In genomic region chr12:100128509-100128908, GRCh38 we compare ENCODE assay signal across 8 cellular contexts. TPM values are rescaled to one million over a fixed set of nuclear protein-coding genes. Genes with fewer than 3 reads are reported as not detected.
DNase-seq lines count a peak whose midpoint lies in the region; ATAC-seq and TF ChIP-seq lines count a peak whose summit lies in the region.

No MANE protein-coding gene starts in this region.

- peaks cover 21% of the 10 kb centered on the region for H3K36me3 Mint-ChIP-seq in dendritic cell treated with granulocyte-macrophage colony-stimulating factor and Interleukin-4, amounts not matched to agents 40 ng/mL and 50 ng/mL, for 4 days (ENCODE audit: low read depth)
- H3K36me3 Mint-ChIP-seq in mesothelial cell of epicardium, result peaks cover 8% of the 10 kb centered on the region
- H3K36me3 Mint-ChIP-seq in stimulated activated memory B cell treated with anti-CD40 and anti-IgM and Interleukin-4, amounts not matched to agents 10 μg/mL and 1 μg/mL and 100 μg/mL, for 72 hours, result peaks cover 25% of the 10 kb centered on the region

- DNase-seq in NCI-H2171 treated with DMSO at 0.1 percent for 48 hours (lab: John Stamatoyannopoulos, UW) (peak; percentile 10), NCI-H2171 (lab: John Stamatoyannopoulos, UW) (no peak), NCI-H524 (lab: John Stamatoyannopoulos, UW) (peak; percentile 6 to 32), mesothelial cell of epicardium (ENCODE audit: low spot score in 2 of 2, unreplicated experiment in 2 of 2) (no peak)

- peaks cover 8% of the 10 kb centered on the region for H3K9me3 Mint-ChIP-seq in dendritic cell treated with granulocyte-macrophage colony-stimulating factor and Interleukin-4, amounts not matched to agents 40 ng/mL and 50 ng/mL, for 4 days
- H3K9me3 Mint-ChIP-seq in mesothelial cell of epicardium, result peaks cover 10% of the 10 kb centered on the region
- H3K9me3 Mint-ChIP-seq in stimulated activated memory B cell treated with anti-CD40 and anti-IgM and Interleukin-4, amounts not matched to agents 10 μg/mL and 1 μg/mL and 100 μg/mL, for 72 hours, result peaks cover 2% of the 10 kb centered on the region

- H3K4me1 Mint-ChIP-seq in dendritic cell treated with granulocyte-macrophage colony-stimulating factor and Interleukin-4, amounts not matched to agents 40 ng/mL and 50 ng/mL, for 4 days (ENCODE audit: low read depth), result peaks cover 54% of the 10 kb centered on the region
- H3K4me1 Mint-ChIP-seq in mesothelial cell of epicardium, result peaks cover 21% of the 10 kb centered on the region
- peaks cover 57% of the 10 kb centered on the region for H3K4me1 Mint-ChIP-seq in stimulated activated memory B cell treated with anti-CD40 and anti-IgM and Interleukin-4, amounts not matched to agents 10 μg/mL and 1 μg/mL and 100 μg/mL, for 72 hours

- intact Hi-C loops in dendritic cell treated with granulocyte-macrophage colony-stimulating factor and Interleukin-4, amounts not matched to agents 40 ng/mL and 50 ng/mL, for 4 days (cut with micrococcal nuclease), result no loop called here

- peak overlapping the region; percentile 17 for H3K4me3 Mint-ChIP-seq in dendritic cell treated with granulocyte-macrophage colony-stimulating factor and Interleukin-4, amounts not matched to agents 40 ng/mL and 50 ng/mL, for 4 days
- no peak overlapping the region for H3K4me3 Mint-ChIP-seq in mesothelial cell of epicardium
- no peak overlapping the region for H3K4me3 Mint-ChIP-seq in stimulated activated memory B cell treated with anti-CD40 and anti-IgM and Interleukin-4, amounts not matched to agents 10 μg/mL and 1 μg/mL and 100 μg/mL, for 72 hours

- TF ChIP-seq CTCF in mesothelial cell of epicardium (IDR thresholded peaks at IDR 0.05; ENCODE audit: unreplicated experiment), result no peak

- no peak for ATAC-seq in HG03280 (IDR thresholded peaks at IDR 0.05; ENCODE audit: unreplicated experiment)
- no peak for ATAC-seq in stimulated activated memory B cell treated with anti-CD40 and anti-IgM and Interleukin-4, amounts not matched to agents 10 μg/mL and 1 μg/mL and 100 μg/mL, for 72 hours
- ATAC-seq in HG03460 (IDR thresholded peaks at IDR 0.05; ENCODE audit: unreplicated experiment), result no peak

- no peaks in the 10 kb centered on the region for H3K27me3 Mint-ChIP-seq in dendritic cell treated with granulocyte-macrophage colony-stimulating factor and Interleukin-4, amounts not matched to agents 40 ng/mL and 50 ng/mL, for 4 days
- H3K27me3 Mint-ChIP-seq in mesothelial cell of epicardium (ENCODE audit: low read depth), result no peaks in the 10 kb centered on the region
- H3K27me3 Mint-ChIP-seq in stimulated activated memory B cell treated with anti-CD40 and anti-IgM and Interleukin-4, amounts not matched to agents 10 μg/mL and 1 μg/mL and 100 μg/mL, for 72 hours, result no peaks in the 10 kb centered on the region

- H3K27ac Mint-ChIP-seq in dendritic cell treated with granulocyte-macrophage colony-stimulating factor and Interleukin-4, amounts not matched to agents 40 ng/mL and 50 ng/mL, for 4 days, result peak overlapping the region; percentile 41
- H3K27ac Mint-ChIP-seq in mesothelial cell of epicardium, result peak overlapping the region; percentile 74
- no peak overlapping the region for H3K27ac Mint-ChIP-seq in stimulated activated memory B cell treated with anti-CD40 and anti-IgM and Interleukin-4, amounts not matched to agents 10 μg/mL and 1 μg/mL and 100 μg/mL, for 72 hours

RNA-seq across cellular contexts. Expression of gene BLTP3B, which starts 14.2 kb away (rescaled TPM):
- total RNA-seq in mesothelial cell of epicardium, result 19.3 to 22.2 TPM (median 21.8 TPM) in 3 replicates

Comparison
In these comparisons a context has a peak if more than half of its experiments do, and no peak if none do; other contexts are left out.
1. DNase-seq: peak in NCI-H2171 treated with DMSO at 0.1 percent for 48 hours (single experiment) and NCI-H524 (2 of 2); none in NCI-H2171 (single experiment) and mesothelial cell of epicardium (0 of 2).